ENCODE assay signal across 10 cellular contexts in genomic region chr22:43789452-43789851, GRCh38. TPM values are rescaled to one million over a fixed set of nuclear protein-coding genes. Genes with fewer than 3 reads are reported as not detected.
DNase-seq lines count a peak whose midpoint lies in the region; ATAC-seq and TF ChIP-seq lines count a peak whose summit lies in the region.
"Had no signal": no experiment of that assay in that cellular context is flagged by ENCODE, and none has a peak within 500 bp of the region (broad histone marks: within the 10 kb centered on the region; RNA-seq: fewer than 3 reads in every experiment).

No MANE protein-coding gene starts in this region.

- H3K27ac ChIP-seq in gastroesophageal sphincter: peak overlapping the region in 1 of 4 donors; percentile 16
- peak overlapping the region in 3 of 4 donors; percentile 48 to 70 (median 51) for H3K27ac ChIP-seq in sigmoid colon

- H3K36me3 ChIP-seq in gastroesophageal sphincter: no peaks in the 10 kb centered on the region
- H3K36me3 ChIP-seq in sigmoid colon: no peaks in the 10 kb centered on the region

- 11 to 13% methylated on average over 3 to 7 of the region's 7 CpGs for WGBS in gastroesophageal sphincter (ENCODE audit: low coverage in 1 of 2), 2 donors
- 65 to 75% methylated on average over 7 of the region's 7 CpGs for whole genome bisulfite sequencing in sigmoid colon, 2 donors

- TF ChIP-seq POLR2A in gastroesophageal sphincter (IDR thresholded peaks at IDR 0.05) (no peak), sigmoid colon (IDR thresholded peaks at IDR 0.05) (no peak)

- no peak overlapping the region for H3K4me3 ChIP-seq in gastroesophageal sphincter
- no peak overlapping the region for H3K4me3 ChIP-seq in sigmoid colon
- H3K4me3 ChIP-seq: K562 had no signal

- TF ChIP-seq EP300 in gastroesophageal sphincter (IDR thresholded peaks at IDR 0.05) (no peak), sigmoid colon (IDR thresholded peaks at IDR 0.05) (peak; percentile 23 to 79 (median 49))

- DNase-seq in ELR (ENCODE audit: low read depth) (peak; percentile 59), T1000 (lab: John Stamatoyannopoulos, UW) (peak; percentile 50), sigmoid colon (peak; percentile 89)
- DNase-seq in stimulated activated naive CD4-positive, alpha-beta T cell (lab: John Stamatoyannopoulos, UW): no peak
- DNase-seq: activated B cell treated with CpG ODN at 0.5 μM for 24 hours had no signal

- H3K27me3 ChIP-seq in gastroesophageal sphincter: no peaks in the 10 kb centered on the region
- H3K27me3 ChIP-seq in sigmoid colon: no peaks in the 10 kb centered on the region

- no peak for TF ChIP-seq CTCF in gastroesophageal sphincter (IDR thresholded peaks at IDR 0.05)
- TF ChIP-seq CTCF in sigmoid colon (IDR thresholded peaks at IDR 0.05): no peak

- no peaks in the 10 kb centered on the region for H3K9me3 ChIP-seq in gastroesophageal sphincter
- no peaks in the 10 kb centered on the region for H3K9me3 ChIP-seq in sigmoid colon

- intact Hi-C loops in sigmoid colon (cut with DNase I): no loop called here

- H3K4me1 ChIP-seq in gastroesophageal sphincter (peaks cover 0 to 12% (median 0%) of the 10 kb centered on the region in 3 donors), sigmoid colon (peaks cover 0 to 19% (median 15%) of the 10 kb centered on the region in 4 donors)

- ATAC-seq in gastroesophageal sphincter (peak; percentile 84), HG02970 (IDR thresholded peaks at IDR 0.05; ENCODE audit: low FRiP score, unreplicated experiment) (no peak), GM19023 (IDR thresholded peaks at IDR 0.05; ENCODE audit: unreplicated experiment) (no peak), HG02623 (IDR thresholded peaks at IDR 0.05; ENCODE audit: unreplicated experiment) (no peak)
- ATAC-seq: K562 had no signal

RNA-seq across cellular contexts. Expression of gene EFCAB6, which starts 22.7 kb away (rescaled TPM):
- total RNA-seq in gastroesophageal sphincter: 1 to 10 TPM; 1.1 to 3.8 (median 2.7) TPM
- 1 to 10 TPM; 1.8 to 5.7 (median 3.5) TPM for total RNA-seq in sigmoid colon
- polyA plus RNA-seq in sigmoid colon: under 1 TPM; 0.45 to 0.60 (median 0.46) TPM
- total RNA-seq: activated B cell treated with CpG ODN at 0.5 μM for 24 hours, K562 had no signal

Comparison
In these comparisons a context has a peak if more than half of its experiments do, and no peak if none do; other contexts are left out.
1. DNase-seq: peak in ELR (single experiment), T1000 (single experiment) and sigmoid colon (single experiment); none in stimulated activated naive CD4-positive, alpha-beta T cell (0 of 6).